ENCODE assay signal across 30 cellular contexts in genomic region chr4:30294295-30294694, GRCh38.
"Had no signal": no experiment of that assay in that cellular context is flagged by ENCODE, and none has a peak within 500 bp of the region (broad histone marks: within the 10 kb centered on the region; RNA-seq: fewer than 3 reads in every experiment).

No MANE protein-coding gene starts in this region.

- H3K9me3 ChIP-seq: SJCRH30 had no signal

- H3K27me3 ChIP-seq: SJCRH30 had no signal

- H3K4me1 ChIP-seq: SJCRH30 had no signal

- DNase-seq: Karpas-422, KBM-7, NCI-H1048, NCI-H1092 treated with DMSO at 0.1 percent for 48 hours, NCI-H1417 treated with DMSO at 0.1 percent for 48 hours, NCI-H1436 treated with DMSO at 0.1 percent for 48 hours, NCI-H1694 treated with DMSO at 0.1 percent for 48 hours, NCI-H187 treated with DMSO at 0.1 percent for 48 hours, NCI-H2029, NCI-H2081, NCI-H2171 treated with DMSO at 0.1 percent for 48 hours, NCI-H2227 treated with DMSO at 0.1 percent for 48 hours, NCI-H345, NCI-H446, NCI-H510A treated with DMSO at 0.1 percent for 48 hours, NCI-H524 treated with DMSO at 0.1 percent for 48 hours, NCI-H526 treated with DMSO at 0.1 percent for 48 hours, NCI-H748 treated with DMSO at 0.1 percent for 48 hours, NCI-H82, PC-9, SHP77, SIG-M5, SJCRH30, SW 1271 had no signal

- H3K4me2 ChIP-seq: KMS-11, PC-9 had no signal

- H3K9ac ChIP-seq: KMS-11 had no signal

- H3K27ac ChIP-seq: KMS-11, PC-9, RWPE1, SJCRH30, SK-N-MC had no signal

- ATAC-seq: Panc1, Right ventricle myocardium inferior, SK-N-SH treated with all-trans-retinoic acid at 6 μM for 48 hours had no signal

- H3K4me3 ChIP-seq: PC-9, SJCRH30, SK-N-MC had no signal

- H3K36me3 ChIP-seq: SJCRH30 had no signal

- H2AFZ ChIP-seq: PC-9 had no signal
